ENCODE assay signal across 9 cellular contexts in the genomic region with DNA sequence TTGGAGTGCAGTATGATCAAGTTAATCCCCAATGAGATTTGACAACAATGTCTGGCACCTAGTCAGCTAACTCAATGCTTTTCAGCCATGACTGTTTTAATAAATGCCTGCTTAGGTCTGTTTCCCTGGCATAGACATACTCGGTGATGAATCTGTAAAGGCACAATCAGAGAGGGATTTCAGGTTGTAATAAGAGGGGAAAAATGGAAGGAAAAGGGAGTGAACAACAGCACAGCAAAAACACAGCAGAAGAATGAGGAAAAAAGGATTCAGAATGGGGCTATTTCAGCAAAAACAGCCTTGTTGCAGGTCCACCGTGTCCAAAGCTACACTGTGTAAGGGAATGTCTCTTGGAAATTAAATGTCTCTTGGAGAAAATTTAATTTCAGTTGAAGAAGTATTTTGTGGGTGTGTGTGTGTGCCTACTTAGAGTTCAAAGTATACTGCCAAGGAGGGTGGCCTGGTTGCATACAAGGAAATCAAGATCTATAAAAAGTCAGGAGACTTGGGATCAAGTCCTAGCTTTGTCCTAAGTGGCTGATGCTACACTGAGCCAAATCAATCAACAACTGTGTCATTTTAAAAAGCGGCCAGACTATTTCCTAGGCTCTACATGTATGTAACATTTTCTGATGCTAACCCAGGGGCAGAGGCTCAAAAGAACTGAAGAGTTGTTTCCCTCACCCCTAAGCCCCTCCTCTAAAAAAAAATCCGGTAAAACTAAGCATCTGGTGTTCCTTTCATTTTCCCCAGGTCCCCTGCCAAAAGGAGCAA. TPM values are rescaled to one million over a fixed set of nuclear protein-coding genes. Genes with fewer than 3 reads are reported as not detected.
DNase-seq lines count a peak whose midpoint lies in the region; ATAC-seq and TF ChIP-seq lines count a peak whose summit lies in the region.
"Had no signal": no experiment of that assay in that cellular context is flagged by ENCODE, and none has a peak within 500 bp of the region (broad histone marks: within the 10 kb centered on the region; RNA-seq: fewer than 3 reads in every experiment).

No MANE protein-coding gene starts in this region.

- intact Hi-C loops in ascending aorta (cut with DNase I): loop anchor here (5.0 kb wide), 1 partner anchor 36 kb away; no protein-coding TSS in a partner anchor
- intact Hi-C loops in lower lobe of right lung (cut with DNase I): no loop called here

- H3K4me3 ChIP-seq in ascending aorta: peak overlapping the region in 1 of 2 donors; percentile 66
- H3K4me3 ChIP-seq in lower lobe of right lung: peak overlapping the region; percentile 51
- H3K4me3 ChIP-seq in tibial nerve: peak overlapping the region in 2 of 4 donors; percentile 50 to 51

- WGBS in tibial nerve, 2 donors: 22 to 24% methylated on average over 3 to 4 of the region's 4 CpGs

- no peaks in the 10 kb centered on the region for H3K9me3 ChIP-seq in ascending aorta
- no peaks in the 10 kb centered on the region for H3K9me3 ChIP-seq in lower lobe of right lung
- H3K9me3 ChIP-seq in tibial nerve: no peaks in the 10 kb centered on the region

- H3K4me1 Mint-ChIP-seq in activated T-cell treated with anti-CD3 and anti-CD28 coated beads, Interleukin-2, amount 50 U/mL, for 72 hours (ENCODE audit: low read depth): peaks cover 63% of the 10 kb centered on the region

- H3K27ac Mint-ChIP-seq in activated T-cell treated with anti-CD3 and anti-CD28 coated beads, Interleukin-2, amount 50 U/mL, for 72 hours: peak overlapping the region; percentile 93

- H3K27ac ChIP-seq in ascending aorta (peak overlapping the region; percentile 88 to 92), lower lobe of right lung (peak overlapping the region; percentile 90), tibial nerve (peak overlapping the region; percentile 91 to 98 (median 91))

- no peaks in the 10 kb centered on the region for H3K27me3 Mint-ChIP-seq in activated T-cell treated with anti-CD3 and anti-CD28 coated beads, Interleukin-2, amount 50 U/mL, for 72 hours (ENCODE audit: low read depth)

- no peak for TF ChIP-seq EP300 in tibial nerve (IDR thresholded peaks at IDR 0.05)

- ATAC-seq in activated T-cell treated with anti-CD3 and anti-CD28 coated beads, Interleukin-2, amount 50 U/mL, for 72 hours (replicated peaks in 1 of 2): no peak
- peak in 1 of 2 donors; percentile 1 for ATAC-seq in lower lobe of right lung
- no peak for ATAC-seq in GM21367 (IDR thresholded peaks at IDR 0.05; ENCODE audit: unreplicated experiment)

- H3K36me3 ChIP-seq in ascending aorta (peaks cover 0 to 6% of the 10 kb centered on the region in 2 donors), lower lobe of right lung (peaks cover 7% of the 10 kb centered on the region), tibial nerve (no peaks in the 10 kb centered on the region)

- H3K36me3 Mint-ChIP-seq in activated T-cell treated with anti-CD3 and anti-CD28 coated beads, Interleukin-2, amount 50 U/mL, for 72 hours (ENCODE audit: insufficient read depth in 2 of 2): peaks cover 16 to 30% of the 10 kb centered on the region in 2 donors

- H3K27me3 ChIP-seq in ascending aorta: no peaks in the 10 kb centered on the region
- H3K27me3 ChIP-seq in lower lobe of right lung (ENCODE audit: low read depth): no peaks in the 10 kb centered on the region
- H3K27me3 ChIP-seq in tibial nerve: no peaks in the 10 kb centered on the region

- DNase-seq in activated T-cell treated with anti-CD3 and anti-CD28 coated beads, Interleukin-2, amount 50 U/mL, for 72 hours: no peak
- DNase-seq in activated T-cell treated with anti-CD3 and anti-CD28 coated beads, Interleukin-2, amount 50 U/mL, for 1 hour: no peak
- DNase-seq in ascending aorta (ENCODE audit: low spot score in 2 of 2) (no peak), lower lobe of right lung (no peak), tibial nerve (ENCODE audit: low spot score in 2 of 2) (no peak), SKM-1 treated with dmso at 0.1 percent for 144 hours (lab: John Stamatoyannopoulos, UW; ENCODE audit: unreplicated experiment) (no peak), COR-L47 (lab: John Stamatoyannopoulos, UW) (no peak)
- DNase-seq: DMS79 had no signal

- H3K4me1 ChIP-seq in ascending aorta (peaks cover 0 to 12% of the 10 kb centered on the region in 2 donors), lower lobe of right lung (peaks cover 20% of the 10 kb centered on the region), tibial nerve (peaks cover 0 to 21% (median 5%) of the 10 kb centered on the region in 4 donors)

- H3K9me3 Mint-ChIP-seq in activated T-cell treated with anti-CD3 and anti-CD28 coated beads, Interleukin-2, amount 50 U/mL, for 72 hours: no peaks in the 10 kb centered on the region

- TF ChIP-seq POLR2A in tibial nerve (IDR thresholded peaks at IDR 0.05): no peak

- no peak for TF ChIP-seq CTCF in ascending aorta (IDR thresholded peaks at IDR 0.05)
- TF ChIP-seq CTCF in lower lobe of right lung (IDR thresholded peaks at IDR 0.05): no peak
- no peak for TF ChIP-seq CTCF in tibial nerve (IDR thresholded peaks at IDR 0.05)

- H3K4me3 Mint-ChIP-seq in activated T-cell treated with anti-CD3 and anti-CD28 coated beads, Interleukin-2, amount 50 U/mL, for 72 hours: peak overlapping the region; percentile 93 to 96

RNA-seq across cellular contexts. Expression of a gene that starts 19.1 kb away (rescaled TPM):
- 100 to 1,000 TPM; 208 to 246 TPM for total RNA-seq in activated T-cell treated with anti-CD3 and anti-CD28 coated beads, Interleukin-2, amount 50 U/mL, for 72 hours
- total RNA-seq in ascending aorta: 61.2 TPM
- total RNA-seq in lower lobe of right lung: 158 TPM
- 100 to 1,000 TPM in 2 of 4 donors, 10 to 100 TPM in 2; 96.5 to 133 (median 102) TPM for total RNA-seq in tibial nerve
